16 cellular contexts compared by ENCODE assay signal in the genomic region with DNA sequence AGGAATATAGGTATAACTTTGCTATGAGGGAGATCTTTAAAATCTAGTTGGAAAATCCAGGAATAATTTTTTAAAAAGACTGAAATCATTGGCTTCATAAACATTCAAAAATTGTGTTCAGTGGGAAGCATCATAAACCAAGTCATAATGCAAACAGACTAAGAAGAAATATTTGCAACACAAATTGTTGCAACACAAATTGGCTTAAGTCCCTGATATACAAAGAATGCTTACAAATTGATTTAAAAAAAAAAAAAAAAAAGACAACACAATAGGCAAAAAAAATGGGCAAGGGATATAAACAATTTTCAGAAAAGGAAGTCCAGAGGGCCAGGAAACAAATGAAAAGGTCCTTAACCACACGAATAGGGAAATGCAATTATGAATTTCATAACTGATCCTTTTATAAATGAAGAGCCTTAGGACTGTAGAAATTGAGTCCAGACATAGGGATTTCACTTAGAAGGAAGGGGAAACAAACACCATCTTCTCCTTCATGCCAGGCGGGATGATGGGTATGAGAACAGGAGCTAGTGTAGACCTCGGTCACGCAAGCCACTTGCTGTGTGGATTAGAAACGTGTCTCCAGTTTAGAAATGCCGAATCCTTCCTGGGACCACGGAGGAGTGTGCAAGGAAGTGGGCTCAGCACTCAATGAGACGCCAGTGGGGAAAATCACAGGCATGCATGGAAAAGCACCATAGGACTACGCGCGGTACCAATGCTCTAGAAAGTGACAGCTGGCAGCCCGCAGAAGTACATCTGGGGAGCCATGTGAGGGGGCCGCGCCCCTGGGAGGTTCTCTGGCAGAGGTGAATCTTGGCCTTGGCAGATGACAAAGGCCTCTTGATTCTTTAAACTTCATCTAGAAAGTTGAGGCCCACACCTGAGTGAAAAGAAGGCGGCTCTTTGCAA.
DNase-seq lines count a peak whose midpoint lies in the region; ATAC-seq, FAIRE-seq and TF ChIP-seq lines count a peak whose summit lies in the region.
"Had no signal": no experiment of that assay in that cellular context is flagged by ENCODE, and none has a peak within 500 bp of the region (broad histone marks: within the 10 kb centered on the region; RNA-seq: fewer than 3 reads in every experiment).

No MANE protein-coding gene starts in this region.

- H3K23ac ChIP-seq in H9 (ENCODE audit: insufficient read length, low read depth, low read length): no peak overlapping the region

- no peak overlapping the region for H3K4ac ChIP-seq in H9 (ENCODE audit: low read depth, low read length)

- peaks cover 29 to 37% of the 10 kb centered on the region in 2 experiments for H3K4me1 Mint-ChIP-seq in H9

- H3K79me2 ChIP-seq in H9 (ENCODE audit: insufficient read depth, low read length): no peaks in the 10 kb centered on the region

- H3K4me1 ChIP-seq in H9 (ENCODE audit: insufficient read depth, low read length): peaks cover 4% of the 10 kb centered on the region
- H3K4me1 ChIP-seq in kidney (ENCODE audit: control insufficient read depth in 1 of 2, insufficient read depth in 1 of 2, low read depth in 1 of 2, low read length in 2 of 2): no peaks in the 10 kb centered on the region

- H2BK15ac ChIP-seq in H9 (ENCODE audit: low read depth, low read length): no peak overlapping the region

- DNase-seq in AG09309 (ENCODE audit: low read depth) (peak; percentile 33), H9 (peak; percentile 19), amniotic epithelial cell (ENCODE audit: low read depth) (peak; percentile 81), kidney (peak; percentile 41), middle frontal gyrus (ENCODE audit: extremely low spot score, low spot score) (no peak), GM13977 (ENCODE audit: low spot score) (no peak)
- no peak for DNase-seq in stimulated activated CD4-positive, alpha-beta T cell treated with anti-CD3 and anti-CD28 coated beads, Interleukin-4, amount 100 ng/mL, for 4 hours
- DNase-seq: activated T-cell treated with anti-CD3 and anti-CD28 coated beads, Interleukin-2, amount 50 U/mL, for 72 hours; left colon; naive thymus-derived CD8-positive, alpha-beta T cell; NCI-H748 treated with DMSO at 0.1 percent for 48 hours; T-helper 9 cell had no signal

- intact Hi-C loops in kidney (cut with DNase I): no loop called here

- H3K56ac ChIP-seq in H9 (ENCODE audit: insufficient read length, low read depth, low read length): no peak overlapping the region

- no peak overlapping the region for H4K91ac ChIP-seq in H9 (ENCODE audit: insufficient read length, low read depth, low read length)

- no peak overlapping the region for H3K4me2 ChIP-seq in H9 (ENCODE audit: insufficient read depth, insufficient read length, low read length)

- H3K23me2 ChIP-seq in H9 (ENCODE audit: insufficient read length, low read depth, low read length, poor library complexity, severe bottlenecking): no peaks in the 10 kb centered on the region

- no peak overlapping the region for H3K4me3 Mint-ChIP-seq in H9
- H3K4me3 Mint-ChIP-seq: activated T-cell treated with anti-CD3 and anti-CD28 coated beads, Interleukin-2, amount 50 U/mL, for 72 hours; naive thymus-derived CD8-positive, alpha-beta T cell had no signal

- H3K4me3 ChIP-seq in AG09309 (ENCODE audit: control insufficient read depth, low read depth, low read length) (no peak overlapping the region), kidney (ENCODE audit: low read length in 2 of 2) (no peak overlapping the region)
- H3K4me3 ChIP-seq: adrenal gland, heart right ventricle had no signal

- H3K27me3 Mint-ChIP-seq in H9 (ENCODE audit: low read depth): peaks cover 4% of the 10 kb centered on the region

- TF ChIP-seq CTCF in AG09309 (IDR thresholded peaks at IDR 0.05; ENCODE audit: control insufficient read depth, insufficient read depth, low read depth, low read length, missing control alignments) (no peak), H9 (conservative IDR thresholded peaks at IDR 0.05) (no peak), kidney (IDR thresholded peaks at IDR 0.05; ENCODE audit: borderline replicate concordance, extremely low read depth, insufficient read depth) (no peak), GM13977 (IDR thresholded peaks at IDR 0.05; ENCODE audit: extremely low read depth, insufficient read depth, missing control alignments) (no peak)

- FAIRE-seq in kidney (lab: Jason Lieb, UNC): peak; percentile 66

- H2BK120ac ChIP-seq in H9 (ENCODE audit: low read depth, low read length, poor library complexity, severe bottlenecking): no peak overlapping the region

- no peak overlapping the region for H3K14ac ChIP-seq in H9 (ENCODE audit: insufficient read depth, low read length)

- no peaks in the 10 kb centered on the region for H3K79me1 ChIP-seq in H9 (ENCODE audit: insufficient read depth, low read depth, low read length, poor library complexity, severe bottlenecking)

- no peaks in the 10 kb centered on the region for H3K27me3 ChIP-seq in H9 (ENCODE audit: insufficient read depth, low read length)

- WGBS in H9 (ENCODE audit: extremely low coverage, insufficient read length, low lambda C conversion rate): no CpG with 5 or more reads among the region's 15 CpGs

- H3K9ac ChIP-seq in H9 (ENCODE audit: extremely low read depth, insufficient read length, low read length): no peak overlapping the region
- no peak overlapping the region for H3K9ac ChIP-seq in kidney (ENCODE audit: low read length in 2 of 2)

- H2BK20ac ChIP-seq in H9 (ENCODE audit: low read depth, low read length, poor library complexity, severe bottlenecking): no peak overlapping the region

- peaks cover 0 to 6% (median 0%) of the 10 kb centered on the region in 3 experiments; a peak in 2 of 7 replicates for H3K36me3 Mint-ChIP-seq in H9 (ENCODE audit: insufficient read depth in 1 of 3, low read depth in 3 of 3)
- H3K36me3 Mint-ChIP-seq: naive thymus-derived CD8-positive, alpha-beta T cell had no signal

- H3K9me3 ChIP-seq in H9 (ENCODE audit: control insufficient read depth, low read depth, low read length) (no peaks in the 10 kb centered on the region), kidney (ENCODE audit: control insufficient read depth in 1 of 2, low read length in 2 of 2) (no peaks in the 10 kb centered on the region)
- H3K9me3 ChIP-seq: adrenal gland, heart right ventricle had no signal

- no peak overlapping the region for H3K27ac ChIP-seq in H9 (ENCODE audit: insufficient read length, low read depth, low read length)
- no peak overlapping the region for H3K27ac ChIP-seq in kidney (ENCODE audit: low read depth in 2 of 2, low read length in 2 of 2)
- H3K27ac ChIP-seq: epithelial cell of prostate had no signal

- no peak overlapping the region for H3K18ac ChIP-seq in H9 (ENCODE audit: insufficient read length, low read depth, low read length)

- peaks cover 2% of the 10 kb centered on the region for H4K20me1 ChIP-seq in H9 (ENCODE audit: control insufficient read depth, insufficient read depth, insufficient read length)

- no peak overlapping the region for H2BK12ac ChIP-seq in H9 (ENCODE audit: insufficient read length, low read depth, low read length)

- H3K27ac Mint-ChIP-seq in H9: no peak overlapping the region
- H3K27ac Mint-ChIP-seq: activated T-cell treated with anti-CD3 and anti-CD28 coated beads, Interleukin-2, amount 50 U/mL, for 72 hours; naive thymus-derived CD8-positive, alpha-beta T cell had no signal

- H3K36me3 ChIP-seq in kidney (ENCODE audit: control insufficient read depth in 1 of 2, insufficient read depth in 2 of 2, low read length in 2 of 2): no peaks in the 10 kb centered on the region

- H3K9me3 Mint-ChIP-seq in H9: peaks cover 0 to 7% of the 10 kb centered on the region in 2 experiments; a peak in 2 of 5 replicates
- H3K9me3 Mint-ChIP-seq: activated T-cell treated with anti-CD3 and anti-CD28 coated beads, Interleukin-2, amount 50 U/mL, for 72 hours; naive thymus-derived CD8-positive, alpha-beta T cell had no signal

- no peak overlapping the region for H2AK5ac ChIP-seq in H9 (ENCODE audit: insufficient read length, low read length)

- in situ Hi-C loops in GM13977 (cut with MboI; ENCODE audit: low pct_unique_long_range_greater_than_20kb, low sequenced_read_pairs, unreplicated experiment): no loop called here

- no peak overlapping the region for H2AFZ ChIP-seq in H9 (ENCODE audit: low read length)

- no peak overlapping the region for H2BK5ac ChIP-seq in H9 (ENCODE audit: insufficient read length, low read length)

- ATAC-seq in HG02840 (IDR thresholded peaks at IDR 0.05; ENCODE audit: low FRiP score, unreplicated experiment): no peak
- ATAC-seq: activated T-cell treated with anti-CD3 and anti-CD28 coated beads, Interleukin-2, amount 50 U/mL, for 72 hours; heart right ventricle; left colon; naive thymus-derived CD8-positive, alpha-beta T cell had no signal

- H4K5ac ChIP-seq in H9 (ENCODE audit: insufficient read length, low read depth, low read length): no peak overlapping the region

- H4K8ac ChIP-seq in H9 (replicated peaks; ENCODE audit: insufficient read length, low read depth, low read length): no peak overlapping the region

- no peak overlapping the region for H3T11ph ChIP-seq in H9 (ENCODE audit: low read length)

Comparison
In these comparisons a context has a peak if more than half of its experiments do, and no peak if none do; other contexts are left out.
1. DNase-seq: peak in AG09309 (single experiment), H9 (single experiment), amniotic epithelial cell (single experiment) and kidney (single experiment); none in middle frontal gyrus (single experiment), GM13977 (single experiment) and stimulated activated CD4-positive, alpha-beta T cell treated with anti-CD3 and anti-CD28 coated beads, Interleukin-4, amount 100 ng/mL, for 4 hours (0 of 2).